In genomic region chrX:119602701-119603255, GRCh38 we compare ENCODE assay signal across 16 cellular contexts.
"Had no signal": no experiment of that assay in that cellular context is flagged by ENCODE, and none has a peak within 500 bp of the region (broad histone marks: within the 10 kb centered on the region; RNA-seq: fewer than 3 reads in every experiment).

No MANE protein-coding gene starts in this region.

- H3K4me3 ChIP-seq: lower lobe of right lung, transverse colon had no signal

- H3K9me3 Mint-ChIP-seq: activated T-helper 17 cell treated with anti-CD3 and anti-CD28 coated beads, Interleukin-2, amount 50 U/mL, for 72 hours; dendritic cell treated with granulocyte-macrophage colony-stimulating factor and Interleukin-4, amounts not matched to agents 40 ng/mL and 50 ng/mL, for 4 days; immature natural killer cell; naive B cell had no signal

- H3K27me3 ChIP-seq: transverse colon had no signal

- H3K27ac Mint-ChIP-seq: activated T-helper 17 cell treated with anti-CD3 and anti-CD28 coated beads, Interleukin-2, amount 50 U/mL, for 72 hours; dendritic cell treated with granulocyte-macrophage colony-stimulating factor and Interleukin-4, amounts not matched to agents 40 ng/mL and 50 ng/mL, for 4 days had no signal

- H3K27me3 Mint-ChIP-seq: activated T-helper 17 cell treated with anti-CD3 and anti-CD28 coated beads, Interleukin-2, amount 50 U/mL, for 72 hours; dendritic cell treated with granulocyte-macrophage colony-stimulating factor and Interleukin-4, amounts not matched to agents 40 ng/mL and 50 ng/mL, for 4 days had no signal

- H3K4me1 ChIP-seq: lower lobe of right lung had no signal

- DNase-seq: activated naive CD4-positive, alpha-beta T cell treated with Interleukin-2 at 50 U/mL for 16 hours; activated T-cell treated with anti-CD3 and anti-CD28 coated beads for 4 hours; anterior cingulate cortex; effector memory CD4-positive, alpha-beta T cell; head of caudate nucleus; immature natural killer cell; lower lobe of right lung; naive B cell; stimulated activated CD4-positive, alpha-beta T cell treated with anti-CD3 and anti-CD28 coated beads, Interleukin-15, amount 100 ng/mL, for 24 hours; stimulated activated CD4-positive, alpha-beta T cell treated with anti-CD3 and anti-CD28 coated beads, Interleukin-4, amount 100 ng/mL, for 1 hour; stimulated activated naive CD4-positive, alpha-beta T cell treated with Interleukin-2 at 50 U/mL for 16 hours; substantia nigra; T1000; transverse colon had no signal

- H3K36me3 ChIP-seq: transverse colon had no signal

- H3K9me3 ChIP-seq: lower lobe of right lung, transverse colon had no signal

- H3K4me3 Mint-ChIP-seq: dendritic cell treated with granulocyte-macrophage colony-stimulating factor and Interleukin-4, amounts not matched to agents 40 ng/mL and 50 ng/mL, for 4 days; immature natural killer cell had no signal

- H3K27ac ChIP-seq: lower lobe of right lung, transverse colon had no signal

- H3K36me3 Mint-ChIP-seq: immature natural killer cell, naive B cell had no signal
